Comparison of ENCODE assay signal across 10 cellular contexts in genomic region chr7:20651960-20652544, GRCh38. TPM values are rescaled to one million over a fixed set of nuclear protein-coding genes. Genes with fewer than 3 reads are reported as not detected.
DNase-seq lines count a peak whose midpoint lies in the region; ATAC-seq, FAIRE-seq and TF ChIP-seq lines count a peak whose summit lies in the region.
"Had no signal": no experiment of that assay in that cellular context is flagged by ENCODE, and none has a peak within 500 bp of the region (broad histone marks: within the 10 kb centered on the region; RNA-seq: fewer than 3 reads in every experiment).

No MANE protein-coding gene starts in this region.

- no peaks in the 10 kb centered on the region for H3K79me2 ChIP-seq in endothelial cell of umbilical vein (ENCODE audit: control insufficient read depth, insufficient read depth, low read length)

- H3K27me3 Mint-ChIP-seq in activated CD4-positive, alpha-beta T cell treated with anti-CD3 and anti-CD28 coated beads for 36 hours, result peaks cover 9% of the 10 kb centered on the region

- intact Hi-C loops in activated CD4-positive, alpha-beta T cell treated with anti-CD3 and anti-CD28 coated beads for 36 hours (cut with DNase I, micrococcal nuclease), result no loop called here
- intact Hi-C loops in endothelial cell of umbilical vein (cut with micrococcal nuclease), result loop anchor here (1.0 kb wide), 1 partner anchor 943 kb away; the partner anchor contains the start of gene POLR1F

- no peaks in the 10 kb centered on the region for H3K9me1 ChIP-seq in endothelial cell of umbilical vein (replicated peaks; ENCODE audit: control insufficient read depth, extremely low read depth, insufficient read depth, low read length)

- peak; percentile 4 for DNase-seq in activated CD4-positive, alpha-beta T cell treated with anti-CD3 and anti-CD28 coated beads for 36 hours
- DNase-seq in activated CD4-positive, alpha-beta T cell treated with anti-CD3 and anti-CD28 coated beads, Interleukin-2, amount 50 U/mL, for 48 hours, result no peak
- peak; percentile 23 for DNase-seq in NCI-H226
- peak; percentile 50 for DNase-seq in endothelial cell of umbilical vein (ENCODE audit: low read depth, low spot score)
- DNase-seq in superior temporal gyrus (ENCODE audit: extremely low spot score), result peak; percentile 13
- DNase-seq in activated naive CD4-positive, alpha-beta T cell treated with Interleukin-2 at 50 U/mL for 16 hours, result no peak
- no peak for DNase-seq in NCI-H774 (lab: John Stamatoyannopoulos, UW)
- no peak for DNase-seq in NCI-H1930 (lab: John Stamatoyannopoulos, UW)
- DNase-seq: stimulated activated naive CD4-positive, alpha-beta T cell treated with Interleukin-2 at 50 U/mL for 16 hours had no signal

- TF ChIP-seq CTCF in endothelial cell of umbilical vein (IDR thresholded peaks at IDR 0.05; ENCODE audit: extremely low read depth in 1 of 2, insufficient read depth in 1 of 2, low read depth in 1 of 2, low read length in 2 of 2), result peak; percentile 38 to 46

- H3K9ac ChIP-seq in endothelial cell of umbilical vein (replicated peaks; ENCODE audit: extremely low read depth, insufficient read depth, low read length), result no peak overlapping the region

- no peak for ATAC-seq in activated CD4-positive, alpha-beta T cell treated with anti-CD3 and anti-CD28 coated beads for 36 hours

- BruUV-seq in endothelial cell of umbilical vein (replicated peaks; lab: Mats Ljungman, UMichigan), result no TSS peak

- dilution Hi-C loops in endothelial cell of umbilical vein (cut with MboI; ENCODE audit: extremely low pct_ligation_motif_present, low sequenced_read_pairs), result no loop called here

- H3K4me3 ChIP-seq in endothelial cell of umbilical vein (replicated peaks in 1 of 3; ENCODE audit: insufficient read depth in 1 of 3, low read depth in 1 of 3, low read length in 3 of 3), result no peak overlapping the region
- H3K4me3 ChIP-seq: lung had no signal

- peaks cover 5 to 13% of the 10 kb centered on the region in 2 experiments for H3K27me3 ChIP-seq in endothelial cell of umbilical vein (ENCODE audit: control insufficient read depth in 2 of 2, insufficient read depth in 2 of 2, low read length in 2 of 2)

- no peak overlapping the region for H2AFZ ChIP-seq in endothelial cell of umbilical vein (ENCODE audit: low read depth, low read length)

- no peaks in the 10 kb centered on the region for H3K9me3 Mint-ChIP-seq in activated CD4-positive, alpha-beta T cell treated with anti-CD3 and anti-CD28 coated beads for 36 hours (ENCODE audit: low read depth)

- H3K27ac ChIP-seq in endothelial cell of umbilical vein (ENCODE audit: insufficient read depth, low read depth, low read length), result no peak overlapping the region

- no peaks in the 10 kb centered on the region for H4K20me1 ChIP-seq in endothelial cell of umbilical vein (replicated peaks; ENCODE audit: control insufficient read depth, extremely low read depth, insufficient read depth, low read length)

- H3K4me3 Mint-ChIP-seq in activated CD4-positive, alpha-beta T cell treated with anti-CD3 and anti-CD28 coated beads for 36 hours, result no peak overlapping the region

- POLR2A ChIA-PET in activated CD4-positive, alpha-beta T cell treated with anti-CD3 and anti-CD28 coated beads for 36 hours (lab: Charles Lee), result no interaction called here
- POLR2A ChIA-PET in endothelial cell of umbilical vein (lab: Charles Lee), result no interaction called here

- TF ChIP-seq POLR2A in endothelial cell of umbilical vein (IDR thresholded peaks at IDR 0.05; ENCODE audit: low read depth, low read length), result no peak

- no peaks in the 10 kb centered on the region for H3K36me3 Mint-ChIP-seq in activated CD4-positive, alpha-beta T cell treated with anti-CD3 and anti-CD28 coated beads for 36 hours (ENCODE audit: low read depth)

- H3K9me3 ChIP-seq in endothelial cell of umbilical vein (replicated peaks; ENCODE audit: control insufficient read depth, insufficient read depth, low read length), result no peaks in the 10 kb centered on the region

- H3K4me1 ChIP-seq in endothelial cell of umbilical vein (ENCODE audit: control insufficient read depth, extremely low read depth, insufficient read depth, low read length), result no peaks in the 10 kb centered on the region

- no peak overlapping the region for H3K4me2 ChIP-seq in endothelial cell of umbilical vein (ENCODE audit: insufficient read depth, low read length)

- H3K4me1 Mint-ChIP-seq in activated CD4-positive, alpha-beta T cell treated with anti-CD3 and anti-CD28 coated beads for 36 hours, result no peaks in the 10 kb centered on the region

- CTCF ChIA-PET in activated CD4-positive, alpha-beta T cell treated with anti-CD3 and anti-CD28 coated beads for 36 hours (lab: Charles Lee), result no interaction called here
- CTCF ChIA-PET in endothelial cell of umbilical vein (lab: Charles Lee), result interaction anchor here (0.6 to 12.2 kb wide), 36 partner anchors 9 to 1882 kb away, joined by 3 to 341 read pairs (median 4); partner anchors contain the start of genes ITGB8, POLR1F and TMEM196

- H3K27ac Mint-ChIP-seq in activated CD4-positive, alpha-beta T cell treated with anti-CD3 and anti-CD28 coated beads for 36 hours, result no peak overlapping the region

- no peaks in the 10 kb centered on the region for H3K36me3 ChIP-seq in endothelial cell of umbilical vein (ENCODE audit: control insufficient read depth in 2 of 2, extremely low read depth in 1 of 2, insufficient read depth in 2 of 2, low read length in 2 of 2)

- FAIRE-seq in endothelial cell of umbilical vein (lab: Jason Lieb, UNC), result peak; percentile 65

TF ChIP-seq in endothelial cell of umbilical vein, 7 proteins besides CTCF, POLR2A, EP300 and RAD21:
- TF ChIP-seq EZH2 (IDR thresholded peaks at IDR 0.05; ENCODE audit: borderline replicate concordance, low read depth, low read length, severe bottlenecking) (no peak), FOS (IDR thresholded peaks at IDR 0.05; ENCODE audit: borderline replicate concordance, insufficient read depth, low read length) (no peak), MYC (IDR thresholded peaks at IDR 0.05; ENCODE audit: low read depth, low read length) (no peak)

RNA-seq across cellular contexts. Expression of gene ABCB5, which starts 36.6 kb away (rescaled TPM):
- not detected for total RNA-seq in activated CD4-positive, alpha-beta T cell treated with anti-CD3 and anti-CD28 coated beads for 36 hours
- not detected in 2 replicates for total RNA-seq in endothelial cell of umbilical vein
- not detected in 2 replicates for polyA plus RNA-seq in endothelial cell of umbilical vein
- polyA plus RNA-seq in endothelial cell of umbilical vein (2011; cell fraction: cytosol; rRNA removed), result not detected in 2 replicates
- 0.03 TPM in 1 of 2 replicates, not detected in the other for polyA plus RNA-seq in endothelial cell of umbilical vein (2011; cell fraction: nucleus; rRNA removed)
- polyA plus RNA-seq in endothelial cell of umbilical vein (2012), result not detected in 2 replicates
- not detected in 2 replicates for polyA minus RNA-seq in endothelial cell of umbilical vein
- polyA minus RNA-seq in endothelial cell of umbilical vein (2011; cell fraction: cytosol; rRNA and poly(A)+ RNA removed), result not detected
- polyA minus RNA-seq in endothelial cell of umbilical vein (2011; cell fraction: nucleus; rRNA and poly(A)+ RNA removed), result not detected in 2 replicates

Comparison
In these comparisons a context has a peak if more than half of its experiments do, and no peak if none do; other contexts are left out.
1. DNase-seq: peak in activated CD4-positive, alpha-beta T cell treated with anti-CD3 and anti-CD28 coated beads for 36 hours (single experiment), NCI-H226 (single experiment), endothelial cell of umbilical vein (single experiment) and superior temporal gyrus (single experiment); none in activated CD4-positive, alpha-beta T cell treated with anti-CD3 and anti-CD28 coated beads, Interleukin-2, amount 50 U/mL, for 48 hours (0 of 2), activated naive CD4-positive, alpha-beta T cell treated with Interleukin-2 at 50 U/mL for 16 hours (single experiment), NCI-H774 (single experiment) and NCI-H1930 (0 of 2).